Comparison of ENCODE assay signal across 24 cellular contexts in the genomic region with DNA sequence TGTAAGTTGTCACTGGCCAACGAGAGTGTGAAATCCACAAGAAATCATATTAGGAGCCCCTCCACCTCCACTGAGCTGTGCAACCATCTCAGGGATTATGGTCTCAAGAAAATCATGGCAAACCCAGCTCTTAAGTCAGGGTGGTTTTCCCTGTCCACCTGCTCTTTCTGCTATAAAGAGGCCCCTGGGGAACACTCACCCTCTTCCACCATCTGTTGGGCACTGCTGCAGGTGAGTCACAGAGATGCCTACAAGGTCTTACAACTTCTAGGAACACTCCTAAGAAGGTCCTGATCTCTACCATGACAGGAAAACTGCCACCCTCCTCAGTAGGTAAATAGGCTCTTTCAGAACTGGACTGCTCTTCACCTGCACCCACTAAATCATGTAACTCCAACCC.
"Had no signal": no experiment of that assay in that cellular context is flagged by ENCODE, and none has a peak within 500 bp of the region (broad histone marks: within the 10 kb centered on the region; RNA-seq: fewer than 3 reads in every experiment).

No MANE protein-coding gene starts in this region.

- H3K4me3 ChIP-seq: body of pancreas, colonic mucosa, left lung, pancreas, sigmoid colon, spleen, stomach, testis, upper lobe of left lung had no signal

- DNase-seq: activated CD4-positive, alpha-beta T cell treated with anti-CD3 and anti-CD28 coated beads for 48 hours; activated CD8-positive, alpha-beta memory T cell treated with anti-CD3 and anti-CD28 coated beads, Interleukin-2, amount 50 U/mL, for 48 hours; activated gamma-delta T cell; activated T-cell treated with anti-CD3 and anti-CD28 coated beads, Interleukin-2, amount 50 U/mL, for 72 hours; amygdala; body of pancreas; caudate nucleus; colonic mucosa; glutamatergic neuron; hypothalamus; kidney; left lung; mammary epithelial cell; naive thymus-derived CD8-positive, alpha-beta T cell; pancreas; sigmoid colon; spleen; stimulated activated CD4-positive, alpha-beta T cell treated with anti-CD3 and anti-CD28 coated beads, Interleukin-2, amount 100 ng/mL, for 24 hours; stomach; testis; upper lobe of left lung; WERI-Rb-1 had no signal

- H3K36me3 ChIP-seq: colonic mucosa, left lung, pancreas, sigmoid colon, spleen, stomach, upper lobe of left lung, WERI-Rb-1 had no signal

- ATAC-seq: activated naive CD4-positive, alpha-beta T cell treated with anti-CD3 and anti-CD28 coated beads, Interleukin-2, amount 50 U/mL, for 72 hours; activated T-cell treated with anti-CD3 and anti-CD28 coated beads, Interleukin-2, amount 50 U/mL, for 72 hours; body of pancreas; esophagus mucosa; left lung; naive thymus-derived CD8-positive, alpha-beta T cell; pancreas had no signal

- H3K9me3 ChIP-seq: body of pancreas, colonic mucosa, left lung, pancreas, sigmoid colon, spleen, stomach, testis, upper lobe of left lung had no signal

- H3K27ac ChIP-seq: body of pancreas, colonic mucosa, left lung, pancreas, sigmoid colon, spleen, stomach, testis, upper lobe of left lung, WERI-Rb-1 had no signal

- H3K4me1 ChIP-seq: body of pancreas, colonic mucosa, left lung, pancreas, sigmoid colon, spleen, stomach, testis, upper lobe of left lung had no signal

- H3K27me3 ChIP-seq: body of pancreas, colonic mucosa, left lung, pancreas, sigmoid colon, stomach, testis, upper lobe of left lung had no signal

- FAIRE-seq: kidney, pancreas had no signal
